In the genomic region with DNA sequence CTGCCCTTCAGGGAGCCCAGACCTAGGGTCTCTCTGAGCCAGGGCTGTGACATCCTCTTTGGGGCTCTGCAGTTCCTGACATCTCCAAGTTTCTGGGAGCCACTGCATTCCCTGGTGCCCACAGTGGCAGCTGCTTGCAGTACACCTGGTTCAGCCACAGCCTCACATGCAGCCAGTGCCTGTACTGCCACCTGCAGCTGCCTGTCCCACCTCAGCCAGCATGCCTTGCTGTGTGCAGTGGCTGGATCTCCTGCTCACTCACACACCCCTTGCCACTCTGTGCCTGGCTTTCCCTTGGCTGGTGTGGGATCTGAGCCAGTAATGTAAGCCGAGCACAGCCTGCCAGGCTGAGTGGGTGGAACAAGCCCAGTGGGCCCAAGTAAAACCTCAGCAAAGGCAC, we compare ENCODE assay signal across 1 cellular context.
TF ChIP-seq lines count a peak whose summit lies in the region.

No MANE protein-coding gene starts in this region.

TF ChIP-seq in GM23338, 12 proteins besides CTCF, POLR2A, EP300 and RAD21 (continued from another document):
- TF ChIP-seq, protein P1, sequence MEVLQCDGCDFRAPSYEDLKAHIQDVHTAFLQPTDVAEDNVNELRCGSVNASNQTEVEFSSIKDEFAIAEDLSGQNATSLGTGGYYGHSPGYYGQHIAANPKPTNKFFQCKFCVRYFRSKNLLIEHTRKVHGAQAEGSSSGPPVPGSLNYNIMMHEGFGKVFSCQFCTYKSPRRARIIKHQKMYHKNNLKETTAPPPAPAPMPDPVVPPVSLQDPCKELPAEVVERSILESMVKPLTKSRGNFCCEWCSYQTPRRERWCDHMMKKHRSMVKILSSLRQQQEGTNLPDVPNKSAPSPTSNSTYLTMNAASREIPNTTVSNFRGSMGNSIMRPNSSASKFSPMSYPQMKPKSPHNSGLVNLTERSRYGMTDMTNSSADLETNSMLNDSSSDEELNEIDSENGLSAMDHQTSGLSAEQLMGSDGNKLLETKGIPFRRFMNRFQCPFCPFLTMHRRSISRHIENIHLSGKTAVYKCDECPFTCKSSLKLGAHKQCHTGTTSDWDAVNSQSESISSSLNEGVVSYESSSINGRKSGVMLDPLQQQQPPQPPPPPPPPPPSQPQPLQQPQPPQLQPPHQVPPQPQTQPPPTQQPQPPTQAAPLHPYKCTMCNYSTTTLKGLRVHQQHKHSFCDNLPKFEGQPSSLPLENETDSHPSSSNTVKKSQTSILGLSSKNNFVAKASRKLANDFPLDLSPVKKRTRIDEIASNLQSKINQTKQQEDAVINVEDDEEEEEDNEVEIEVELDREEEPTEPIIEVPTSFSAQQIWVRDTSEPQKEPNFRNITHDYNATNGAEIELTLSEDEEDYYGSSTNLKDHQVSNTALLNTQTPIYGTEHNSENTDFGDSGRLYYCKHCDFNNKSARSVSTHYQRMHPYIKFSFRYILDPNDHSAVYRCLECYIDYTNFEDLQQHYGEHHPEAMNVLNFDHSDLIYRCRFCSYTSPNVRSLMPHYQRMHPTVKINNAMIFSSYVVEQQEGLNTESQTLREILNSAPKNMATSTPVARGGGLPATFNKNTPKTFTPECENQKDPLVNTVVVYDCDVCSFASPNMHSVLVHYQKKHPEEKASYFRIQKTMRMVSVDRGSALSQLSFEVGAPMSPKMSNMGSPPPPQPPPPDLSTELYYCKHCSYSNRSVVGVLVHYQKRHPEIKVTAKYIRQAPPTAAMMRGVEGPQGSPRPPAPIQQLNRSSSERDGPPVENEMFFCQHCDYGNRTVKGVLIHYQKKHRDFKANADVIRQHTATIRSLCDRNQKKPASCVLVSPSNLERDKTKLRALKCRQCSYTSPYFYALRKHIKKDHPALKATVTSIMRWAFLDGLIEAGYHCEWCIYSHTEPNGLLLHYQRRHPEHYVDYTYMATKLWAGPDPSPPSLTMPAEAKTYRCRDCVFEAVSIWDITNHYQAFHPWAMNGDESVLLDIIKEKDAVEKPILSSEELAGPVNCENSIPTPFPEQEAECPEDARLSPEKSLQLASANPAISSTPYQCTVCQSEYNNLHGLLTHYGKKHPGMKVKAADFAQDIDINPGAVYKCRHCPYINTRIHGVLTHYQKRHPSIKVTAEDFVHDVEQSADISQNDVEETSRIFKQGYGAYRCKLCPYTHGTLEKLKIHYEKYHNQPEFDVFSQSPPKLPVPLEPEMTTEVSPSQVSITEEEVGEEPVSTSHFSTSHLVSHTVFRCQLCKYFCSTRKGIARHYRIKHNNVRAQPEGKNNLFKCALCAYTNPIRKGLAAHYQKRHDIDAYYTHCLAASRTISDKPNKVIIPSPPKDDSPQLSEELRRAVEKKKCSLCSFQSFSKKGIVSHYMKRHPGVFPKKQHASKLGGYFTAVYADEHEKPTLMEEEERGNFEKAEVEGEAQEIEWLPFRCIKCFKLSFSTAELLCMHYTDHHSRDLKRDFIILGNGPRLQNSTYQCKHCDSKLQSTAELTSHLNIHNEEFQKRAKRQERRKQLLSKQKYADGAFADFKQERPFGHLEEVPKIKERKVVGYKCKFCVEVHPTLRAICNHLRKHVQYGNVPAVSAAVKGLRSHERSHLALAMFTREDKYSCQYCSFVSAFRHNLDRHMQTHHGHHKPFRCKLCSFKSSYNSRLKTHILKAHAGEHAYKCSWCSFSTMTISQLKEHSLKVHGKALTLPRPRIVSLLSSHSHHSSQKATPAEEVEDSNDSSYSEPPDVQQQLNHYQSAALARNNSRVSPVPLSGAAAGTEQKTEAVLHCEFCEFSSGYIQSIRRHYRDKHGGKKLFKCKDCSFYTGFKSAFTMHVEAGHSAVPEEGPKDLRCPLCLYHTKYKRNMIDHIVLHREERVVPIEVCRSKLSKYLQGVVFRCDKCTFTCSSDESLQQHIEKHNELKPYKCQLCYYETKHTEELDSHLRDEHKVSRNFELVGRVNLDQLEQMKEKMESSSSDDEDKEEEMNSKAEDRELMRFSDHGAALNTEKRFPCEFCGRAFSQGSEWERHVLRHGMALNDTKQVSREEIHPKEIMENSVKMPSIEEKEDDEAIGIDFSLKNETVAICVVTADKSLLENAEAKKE (CRISPR knock-in tag; IDR thresholded peaks at IDR 0.05), result no peak
- TF ChIP-seq EZH2phosphoT487 (IDR thresholded peaks at IDR 0.05; ENCODE audit: unreplicated experiment) (no peak), NANOG (IDR thresholded peaks at IDR 0.05; ENCODE audit: borderline replicate concordance) (no peak), POLR2AphosphoS5 (IDR thresholded peaks at IDR 0.05; ENCODE audit: low read depth) (no peak), EZH2 (IDR thresholded peaks at IDR 0.05; ENCODE audit: low read depth, unreplicated experiment) (no peak), ETS1 (IDR thresholded peaks at IDR 0.05) (no peak), JUNB (IDR thresholded peaks at IDR 0.05; ENCODE audit: unreplicated experiment) (no peak)
